13 cellular contexts compared by ENCODE assay signal in genomic region chr5:124411089-124411488, GRCh38.
A peak's percentile ranks its signal among the peaks of the same experiment; 100 is the strongest.
DNase-seq lines count a peak whose midpoint lies in the region; ATAC-seq, FAIRE-seq and TF ChIP-seq lines count a peak whose summit lies in the region.
"Had no signal": no experiment of that assay in that cellular context is flagged by ENCODE, and none has a peak within 500 bp of the region (broad histone marks: within the 10 kb centered on the region; RNA-seq: fewer than 3 reads in every experiment).

No MANE protein-coding gene starts in this region.

- H3K4me1 ChIP-seq in HepG2 (ENCODE audit: insufficient read depth, low read length): no peaks in the 10 kb centered on the region
- no peaks in the 10 kb centered on the region for H3K4me1 ChIP-seq in right lobe of liver
- no peaks in the 10 kb centered on the region for H3K4me1 ChIP-seq in psoas muscle
- H3K4me1 ChIP-seq: breast epithelium had no signal

- H3K9me3 ChIP-seq in HepG2 (ENCODE audit: low read length) (no peaks in the 10 kb centered on the region), right lobe of liver (no peaks in the 10 kb centered on the region), psoas muscle (no peaks in the 10 kb centered on the region)
- H3K9me3 ChIP-seq: breast epithelium had no signal

- TF ChIP-seq EP300 in HepG2 (IDR thresholded peaks at IDR 0.05; ENCODE audit: low read depth in 2 of 2, low read length in 2 of 2): no peak
- TF ChIP-seq EP300 in HepG2 (CRISPR knock-in tag; IDR thresholded peaks at IDR 0.05; ENCODE audit: borderline replicate concordance): no peak

- no peak for TF ChIP-seq POLR2A in HepG2 (IDR thresholded peaks at IDR 0.05; ENCODE audit: insufficient read depth in 1 of 2, low read depth in 2 of 2, low read length in 2 of 2)
- no peak for TF ChIP-seq POLR2A in right lobe of liver (IDR thresholded peaks at IDR 0.05)

- no peak overlapping the region for H3K4me2 ChIP-seq in HepG2 (ENCODE audit: low read depth, low read length)

- no peak for FAIRE-seq in HepG2 (lab: Jason Lieb, UNC)

- H3K27me3 ChIP-seq in HepG2 (ENCODE audit: control insufficient read depth in 1 of 2, insufficient read depth in 2 of 2, low read length in 2 of 2) (no peaks in the 10 kb centered on the region; a peak in 1 of 5 replicates), right lobe of liver (no peaks in the 10 kb centered on the region), psoas muscle (ENCODE audit: insufficient read depth in 3 of 3, low read length in 2 of 3) (no peaks in the 10 kb centered on the region)
- H3K27me3 ChIP-seq: breast epithelium had no signal

- no peak for TF ChIP-seq RAD21 in HepG2 (CRISPR knock-in tag; IDR thresholded peaks at IDR 0.05)

- no peaks in the 10 kb centered on the region for H3K36me3 ChIP-seq in HepG2 (replicated peaks in 1 of 2; ENCODE audit: control insufficient read depth in 1 of 2, insufficient read depth in 2 of 2, low read length in 2 of 2)
- H3K36me3 ChIP-seq in right lobe of liver: no peaks in the 10 kb centered on the region
- no peaks in the 10 kb centered on the region for H3K36me3 ChIP-seq in psoas muscle (ENCODE audit: insufficient read depth in 1 of 2, low read depth in 1 of 2)
- H3K36me3 ChIP-seq: breast epithelium had no signal

- CTCF ChIA-PET in HepG2 (lab: Yijun Ruan, JAX; ENCODE audit: low intra/inter-chr PET ratio, low total read pairs): no interaction called here

- no peak overlapping the region for H2AFZ ChIP-seq in HepG2 (ENCODE audit: low read length)

- no peak overlapping the region for H3K27ac ChIP-seq in HepG2 (ENCODE audit: extremely low read length, insufficient read depth, low read length)
- no peak overlapping the region for H3K27ac ChIP-seq in right lobe of liver
- H3K27ac ChIP-seq in psoas muscle: no peak overlapping the region
- H3K27ac ChIP-seq: breast epithelium had no signal

- H3K79me2 ChIP-seq in HepG2 (ENCODE audit: insufficient read depth, low read length): no peaks in the 10 kb centered on the region

- H3K4me3 ChIP-seq in HepG2 (replicated peaks in 1 of 3; ENCODE audit: insufficient read depth in 1 of 3, low read depth in 2 of 3, low read length in 3 of 3) (no peak overlapping the region), right lobe of liver (no peak overlapping the region), cardiac fibroblast (replicated peaks in 1 of 2; ENCODE audit: low read depth in 2 of 2, low read length in 2 of 2) (no peak overlapping the region), psoas muscle (no peak overlapping the region)
- H3K4me3 ChIP-seq: breast epithelium had no signal

- DNase-seq in HepG2 (ENCODE audit: low spot score) (no peak), right lobe of liver (no peak), cardiac fibroblast (ENCODE audit: low read depth in 2 of 2) (peak; percentile 18 to 45), MV-4-11 (lab: John Stamatoyannopoulos, UW) (no peak), NCI-H2107 treated with DMSO at 0.1 percent for 48 hours (lab: John Stamatoyannopoulos, UW; ENCODE audit: unreplicated experiment) (no peak), SHP77 (lab: John Stamatoyannopoulos, UW) (no peak), psoas muscle (no peak)
- DNase-seq: activated CD8-positive, alpha-beta memory T cell treated with anti-CD3 and anti-CD28 coated beads, Interleukin-2, amount 10 ng/mL, durations not matched to agents 7 days and 5 days; glutamatergic neuron; NCI-H2029 treated with DMSO at 0.1 percent for 48 hours; SW 1271 had no signal

- POLR2A ChIA-PET in HepG2 (lab: Yijun Ruan, JAX): no interaction called here

- ATAC-seq in HepG2 (no peak), right lobe of liver (no peak), HG03378 (IDR thresholded peaks at IDR 0.05; ENCODE audit: unreplicated experiment) (peak; percentile 39), psoas muscle (no peak)
- ATAC-seq: activated CD8-positive, alpha-beta memory T cell treated with anti-CD3 and anti-CD28 coated beads, Interleukin-2, amount 10 ng/mL, durations not matched to agents 7 days and 5 days had no signal

- in situ Hi-C loops in HepG2 (cut with HindIII; ENCODE audit: extremely low pct_ligation_motif_present, low pct_unique_long_range_greater_than_20kb): no loop called here

- no peak for TF ChIP-seq CTCF in HepG2 (CRISPR knock-in tag; IDR thresholded peaks at IDR 0.05)
- no peak for TF ChIP-seq CTCF in right lobe of liver (IDR thresholded peaks at IDR 0.05)
- no peak for TF ChIP-seq CTCF in cardiac fibroblast (IDR thresholded peaks at IDR 0.05; ENCODE audit: low read depth, low read length)
- no peak for TF ChIP-seq CTCF in psoas muscle (IDR thresholded peaks at IDR 0.05)

- no TSS peak for BruUV-seq in HepG2 (replicated peaks; lab: Mats Ljungman, UMichigan)

- no peaks in the 10 kb centered on the region for H4K20me1 ChIP-seq in HepG2 (ENCODE audit: insufficient read depth, low read length)

- intact Hi-C loops in HepG2 (cut with micrococcal nuclease; ENCODE audit: unreplicated experiment) (no loop called here), right lobe of liver (cut with DNase I) (no loop called here), psoas muscle (cut with DNase I) (no loop called here)

- H3K9ac ChIP-seq in HepG2 (ENCODE audit: insufficient read depth, low read depth, low read length): no peak overlapping the region

TF ChIP-seq in HepG2, 621 proteins besides CTCF, POLR2A, EP300 and RAD21:
- TF ChIP-seq STAG1 (CRISPR knock-in tag; IDR thresholded peaks at IDR 0.05) (0 out of 2 replicates have a peak, but pooled peaks have one; percentile 5), DR1 (CRISPR knock-in tag; IDR thresholded peaks at IDR 0.05) (no peak)

Comparison
In these comparisons a context has a peak if more than half of its experiments do, and no peak if none do; other contexts are left out.
1. DNase-seq: peak in cardiac fibroblast (2 of 2); none in HepG2 (single experiment), right lobe of liver (0 of 3), MV-4-11 (single experiment), NCI-H2107 treated with DMSO at 0.1 percent for 48 hours (single experiment), SHP77 (0 of 2) and psoas muscle (0 of 2).